20 cellular contexts compared by ENCODE assay signal in the genomic region with DNA sequence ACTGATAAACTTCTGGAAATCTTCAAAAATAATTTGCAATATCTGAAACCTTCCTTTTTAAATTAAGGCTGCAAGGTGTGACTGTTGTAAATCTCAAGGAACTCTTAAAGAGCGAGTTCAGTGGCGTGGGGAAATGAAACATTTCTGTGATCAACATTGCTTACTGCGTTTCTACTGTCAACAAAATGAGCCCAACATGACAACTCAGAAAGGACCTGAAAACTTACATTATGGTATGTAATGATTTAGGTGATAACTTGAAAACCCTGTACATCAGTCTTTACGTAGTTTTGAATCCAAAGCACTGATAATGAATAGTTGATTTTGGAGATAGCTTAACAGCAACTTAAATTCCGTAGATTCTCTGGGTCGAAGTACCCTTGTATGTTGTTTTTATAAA.
DNase-seq lines count a peak whose midpoint lies in the region; ATAC-seq and TF ChIP-seq lines count a peak whose summit lies in the region.
"Had no signal": no experiment of that assay in that cellular context is flagged by ENCODE, and none has a peak within 500 bp of the region (broad histone marks: within the 10 kb centered on the region; RNA-seq: fewer than 3 reads in every experiment).

No MANE protein-coding gene starts in this region.

- no peak overlapping the region for H2AFZ ChIP-seq in GM23338

- H3K4me3 ChIP-seq in Caco-2 (ENCODE audit: low read depth, low read length) (no peak overlapping the region), GM23338 (no peak overlapping the region), prostate gland (no peak overlapping the region)
- H3K4me3 ChIP-seq: A549, GM12878 had no signal

- intact Hi-C loops in Caco-2 (cut with micrococcal nuclease; ENCODE audit: unreplicated experiment) (no loop called here), prostate gland (cut with DNase I) (no loop called here)

- H3K27me3 ChIP-seq in Caco-2 (replicated peaks; ENCODE audit: control insufficient read depth, insufficient read depth, low read length) = no peaks in the 10 kb centered on the region
- no peaks in the 10 kb centered on the region for H3K27me3 ChIP-seq in GM23338 (ENCODE audit: insufficient read depth)
- no peaks in the 10 kb centered on the region for H3K27me3 ChIP-seq in prostate gland (replicated peaks; ENCODE audit: insufficient read depth)

- POLR2A ChIA-PET in Caco-2 (lab: Charles Lee) (no interaction called here), WTC11 (lab: Charles Lee) (no interaction called here)

- no peak overlapping the region for H3K4me2 ChIP-seq in GM23338
- H3K4me2 ChIP-seq: A549 had no signal

- DNase-seq in Caco-2 (no peak), GM23338 (ENCODE audit: low spot score) (no peak), WTC11 (ENCODE audit: low spot score) (no peak), endothelial cell (ENCODE audit: low spot score) (no peak), SHP77 treated with DMSO at 0.1 percent for 48 hours (lab: John Stamatoyannopoulos, UW) (no peak), prostate gland (ENCODE audit: low spot score) (no peak)
- DNase-seq: 8988T; C1 segment of cervical spinal cord; CD4-positive, alpha-beta memory T cell; COR-L47; DMS 273 treated with DMSO at 0.1 percent for 48 hours; DMS79; EL; GDM1; GOT3; H7 had no signal

- H3K27me3 Mint-ChIP-seq in Caco-2 (ENCODE audit: insufficient read depth, unreplicated experiment) = no peaks in the 10 kb centered on the region
- H3K27me3 Mint-ChIP-seq in GM23338 (ENCODE audit: insufficient read depth, low read depth, poor library complexity) = no peaks in the 10 kb centered on the region
- no peaks in the 10 kb centered on the region for H3K27me3 Mint-ChIP-seq in WTC11 (ENCODE audit: low read depth)
- no peaks in the 10 kb centered on the region for H3K27me3 Mint-ChIP-seq in endothelial cell (ENCODE audit: unreplicated experiment)
- H3K27me3 Mint-ChIP-seq: CD4-positive, alpha-beta memory T cell had no signal

- TF ChIP-seq POLR2A in prostate gland (IDR thresholded peaks at IDR 0.05) = no peak

- H3K36me3 Mint-ChIP-seq in Caco-2 (ENCODE audit: insufficient read depth, unreplicated experiment) (peaks cover 66% of the 10 kb centered on the region), GM23338 (ENCODE audit: low read depth) (peaks cover 33% of the 10 kb centered on the region; the same call in 2 of the 3 replicates), WTC11 (peaks cover 40% of the 10 kb centered on the region), endothelial cell (ENCODE audit: low read depth, unreplicated experiment) (peaks cover 18% of the 10 kb centered on the region)

- H3K79me2 ChIP-seq in GM23338 (replicated peaks; ENCODE audit: insufficient read depth) = peaks cover 13% of the 10 kb centered on the region

- H3K4me3 Mint-ChIP-seq in Caco-2 (ENCODE audit: unreplicated experiment) (no peak overlapping the region), GM23338 (no peak overlapping the region), WTC11 (no peak overlapping the region), endothelial cell (ENCODE audit: unreplicated experiment) (no peak overlapping the region)
- H3K4me3 Mint-ChIP-seq: CD4-positive, alpha-beta memory T cell had no signal

- H3K4me1 Mint-ChIP-seq in Caco-2 (ENCODE audit: low read depth, unreplicated experiment) (peaks cover 16% of the 10 kb centered on the region), GM23338 (peaks cover 42% of the 10 kb centered on the region), WTC11 (peaks cover 55% of the 10 kb centered on the region), endothelial cell (ENCODE audit: unreplicated experiment) (peaks cover 6% of the 10 kb centered on the region)

- peak overlapping the region; percentile 9 for H3K27ac Mint-ChIP-seq in Caco-2 (ENCODE audit: unreplicated experiment)
- no peak overlapping the region for H3K27ac Mint-ChIP-seq in GM23338
- H3K27ac Mint-ChIP-seq in WTC11 = 0 out of 2 replicates have a peak overlapping the region, but pooled peaks have one; percentile 5
- H3K27ac Mint-ChIP-seq in endothelial cell (ENCODE audit: unreplicated experiment) = peak overlapping the region; percentile 17
- H3K27ac Mint-ChIP-seq: CD4-positive, alpha-beta memory T cell had no signal

- H3F3A ChIP-seq in GM23338 (replicated peaks; ENCODE audit: low read depth) = no peaks in the 10 kb centered on the region

- H3K36me3 ChIP-seq in Caco-2 (ENCODE audit: control insufficient read depth, insufficient read depth, low read length) (peaks cover 1% of the 10 kb centered on the region), GM23338 (ENCODE audit: insufficient read depth) (no peaks in the 10 kb centered on the region), prostate gland (no peaks in the 10 kb centered on the region)

- CTCF ChIA-PET in Caco-2 (lab: Charles Lee) = no interaction called here
- CTCF ChIA-PET in WTC11 (lab: Charles Lee) = no interaction called here

- H3K9me3 ChIP-seq in Caco-2 = no peaks in the 10 kb centered on the region
- H3K9me3 ChIP-seq in prostate gland = no peaks in the 10 kb centered on the region
- H3K9me3 ChIP-seq: A549 had no signal

- H4K20me1 ChIP-seq in GM23338 (replicated peaks; ENCODE audit: insufficient read depth) = no peaks in the 10 kb centered on the region; the same call in 1 of the 2 replicates

- TF ChIP-seq CTCF in Caco-2 (IDR thresholded peaks at IDR 0.05; ENCODE audit: insufficient read depth in 1 of 2, low read depth in 1 of 2, low read length in 1 of 2, severe bottlenecking in 1 of 2, unreplicated experiment in 1 of 2) (no peak), GM23338 (conservative IDR thresholded peaks at IDR 0.05; ENCODE audit: low read depth in 2 of 2) (no peak), WTC11 (IDR thresholded peaks at IDR 0.05) (no peak), endothelial cell (IDR thresholded peaks at IDR 0.05; ENCODE audit: unreplicated experiment) (no peak), prostate gland (IDR thresholded peaks at IDR 0.05) (no peak)

- H3K27ac ChIP-seq in GM23338 (ENCODE audit: low read depth) (peak overlapping the region; percentile 41), prostate gland (no peak overlapping the region)
- H3K27ac ChIP-seq: A549 had no signal

- H3K9me3 Mint-ChIP-seq in Caco-2 (ENCODE audit: unreplicated experiment) = no peaks in the 10 kb centered on the region
- no peaks in the 10 kb centered on the region for H3K9me3 Mint-ChIP-seq in GM23338
- no peaks in the 10 kb centered on the region for H3K9me3 Mint-ChIP-seq in WTC11
- no peaks in the 10 kb centered on the region for H3K9me3 Mint-ChIP-seq in endothelial cell (ENCODE audit: unreplicated experiment)
- H3K9me3 Mint-ChIP-seq: CD4-positive, alpha-beta memory T cell had no signal

- no peak for ATAC-seq in GM23338
- ATAC-seq in WTC11 = no peak
- ATAC-seq in GM21528 (IDR thresholded peaks at IDR 0.05; ENCODE audit: low FRiP score, unreplicated experiment) = no peak
- ATAC-seq: A549, GM12878, HCT116 had no signal

- peaks cover 23% of the 10 kb centered on the region for H3K4me1 ChIP-seq in Caco-2
- H3K4me1 ChIP-seq in GM23338 (ENCODE audit: insufficient read depth) = peaks cover 30% of the 10 kb centered on the region
- no peaks in the 10 kb centered on the region for H3K4me1 ChIP-seq in prostate gland (replicated peaks)
- H3K4me1 ChIP-seq: A549 had no signal

- BruUV-seq in Caco-2 (replicated peaks; lab: Mats Ljungman, UMichigan) = no TSS peak

- WGBS in prostate gland = 80% methylated on average over 6 of the region's 6 CpGs

- H3K9me2 ChIP-seq in GM23338 (ENCODE audit: insufficient read depth) = no peaks in the 10 kb centered on the region

TF ChIP-seq in GM23338, 12 proteins besides CTCF, POLR2A, EP300 and RAD21:
- no peak for TF ChIP-seq EZH2 (IDR thresholded peaks at IDR 0.05; ENCODE audit: low read depth, unreplicated experiment)

TF ChIP-seq in WTC11, 78 proteins besides CTCF, POLR2A, EP300 and RAD21 (continues in another document):
- TF ChIP-seq NFYB (CRISPR knock-in tag; conservative IDR thresholded peaks at IDR 0.05; ENCODE audit: low read depth) (no peak), ELF4 (CRISPR knock-in tag; IDR thresholded peaks at IDR 0.05; ENCODE audit: low read depth) (no peak), ZBTB21 (CRISPR knock-in tag; IDR thresholded peaks at IDR 0.05; ENCODE audit: borderline replicate concordance) (no peak), HMGA2 (CRISPR knock-in tag; IDR thresholded peaks at IDR 0.05) (no peak), ZNF219 (CRISPR knock-in tag; IDR thresholded peaks at IDR 0.05; ENCODE audit: borderline replicate concordance) (no peak)
- TF ChIP-seq, protein P1, sequence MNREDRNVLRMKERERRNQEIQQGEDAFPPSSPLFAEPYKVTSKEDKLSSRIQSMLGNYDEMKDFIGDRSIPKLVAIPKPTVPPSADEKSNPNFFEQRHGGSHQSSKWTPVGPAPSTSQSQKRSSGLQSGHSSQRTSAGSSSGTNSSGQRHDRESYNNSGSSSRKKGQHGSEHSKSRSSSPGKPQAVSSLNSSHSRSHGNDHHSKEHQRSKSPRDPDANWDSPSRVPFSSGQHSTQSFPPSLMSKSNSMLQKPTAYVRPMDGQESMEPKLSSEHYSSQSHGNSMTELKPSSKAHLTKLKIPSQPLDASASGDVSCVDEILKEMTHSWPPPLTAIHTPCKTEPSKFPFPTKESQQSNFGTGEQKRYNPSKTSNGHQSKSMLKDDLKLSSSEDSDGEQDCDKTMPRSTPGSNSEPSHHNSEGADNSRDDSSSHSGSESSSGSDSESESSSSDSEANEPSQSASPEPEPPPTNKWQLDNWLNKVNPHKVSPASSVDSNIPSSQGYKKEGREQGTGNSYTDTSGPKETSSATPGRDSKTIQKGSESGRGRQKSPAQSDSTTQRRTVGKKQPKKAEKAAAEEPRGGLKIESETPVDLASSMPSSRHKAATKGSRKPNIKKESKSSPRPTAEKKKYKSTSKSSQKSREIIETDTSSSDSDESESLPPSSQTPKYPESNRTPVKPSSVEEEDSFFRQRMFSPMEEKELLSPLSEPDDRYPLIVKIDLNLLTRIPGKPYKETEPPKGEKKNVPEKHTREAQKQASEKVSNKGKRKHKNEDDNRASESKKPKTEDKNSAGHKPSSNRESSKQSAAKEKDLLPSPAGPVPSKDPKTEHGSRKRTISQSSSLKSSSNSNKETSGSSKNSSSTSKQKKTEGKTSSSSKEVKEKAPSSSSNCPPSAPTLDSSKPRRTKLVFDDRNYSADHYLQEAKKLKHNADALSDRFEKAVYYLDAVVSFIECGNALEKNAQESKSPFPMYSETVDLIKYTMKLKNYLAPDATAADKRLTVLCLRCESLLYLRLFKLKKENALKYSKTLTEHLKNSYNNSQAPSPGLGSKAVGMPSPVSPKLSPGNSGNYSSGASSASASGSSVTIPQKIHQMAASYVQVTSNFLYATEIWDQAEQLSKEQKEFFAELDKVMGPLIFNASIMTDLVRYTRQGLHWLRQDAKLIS (CRISPR knock-in tag; IDR thresholded peaks at IDR 0.05; ENCODE audit: borderline replicate concordance) = no peak
